8 cellular contexts compared by ENCODE assay signal in genomic region chr22:33519140-33519973, GRCh38.
DNase-seq lines count a peak whose midpoint lies in the region; ATAC-seq and TF ChIP-seq lines count a peak whose summit lies in the region.

No MANE protein-coding gene starts in this region.

- no peaks in the 10 kb centered on the region for H3K36me3 ChIP-seq in ovary

- ATAC-seq in GM19452 (IDR thresholded peaks at IDR 0.05; ENCODE audit: unreplicated experiment) = no peak

- H3K27ac ChIP-seq in ovary = peak overlapping the region in 1 of 2 donors; percentile 8

- no peaks in the 10 kb centered on the region for H3K36me3 Mint-ChIP-seq in T-helper 2 cell treated with Interferon-gamma antibody and Interleukin-4, amounts not matched to agents 5 μg/mL and 100 μg/mL, for 36 hours (ENCODE audit: low read depth)

- 21 to 32% (median 32%) methylated on average over 13 of the region's 13 CpGs for WGBS in ovary, 3 donors

- intact Hi-C loops in ovary (cut with DNase I) = loop anchor here in 3 of 4 donors (5.0 to 10.0 kb wide), 3 partner anchors 398 to 588 kb away; partner anchors contain the start of gene LARGE1 (in 2 of the 3)

- H3K9me3 ChIP-seq in ovary = no peaks in the 10 kb centered on the region

- H3K9me3 Mint-ChIP-seq in T-helper 2 cell treated with Interferon-gamma antibody and Interleukin-4, amounts not matched to agents 5 μg/mL and 100 μg/mL, for 36 hours = peaks cover 16% of the 10 kb centered on the region

- H3K4me3 Mint-ChIP-seq in T-helper 2 cell treated with Interferon-gamma antibody and Interleukin-4, amounts not matched to agents 5 μg/mL and 100 μg/mL, for 36 hours = no peak overlapping the region

- TF ChIP-seq POLR2A in ovary (IDR thresholded peaks at IDR 0.05) = no peak

- H3K27me3 Mint-ChIP-seq in T-helper 2 cell treated with Interferon-gamma antibody and Interleukin-4, amounts not matched to agents 5 μg/mL and 100 μg/mL, for 36 hours (ENCODE audit: low read depth) = no peaks in the 10 kb centered on the region

- no peaks in the 10 kb centered on the region for H3K27me3 ChIP-seq in ovary

- H3K4me3 ChIP-seq in Jurkat, Clone E6-1 (ENCODE audit: low read length) = no peak overlapping the region
- no peak overlapping the region for H3K4me3 ChIP-seq in ovary

- no peak overlapping the region for H3K27ac Mint-ChIP-seq in T-helper 2 cell treated with Interferon-gamma antibody and Interleukin-4, amounts not matched to agents 5 μg/mL and 100 μg/mL, for 36 hours

- H3K4me1 Mint-ChIP-seq in T-helper 2 cell treated with Interferon-gamma antibody and Interleukin-4, amounts not matched to agents 5 μg/mL and 100 μg/mL, for 36 hours (ENCODE audit: low read depth) = no peaks in the 10 kb centered on the region

- TF ChIP-seq EP300 in ovary (IDR thresholded peaks at IDR 0.05) = no peak

- TF ChIP-seq CTCF in ovary (IDR thresholded peaks at IDR 0.05) = peak; percentile 54 to 66 (median 64)

- no peaks in the 10 kb centered on the region for H3K4me1 ChIP-seq in ovary (ENCODE audit: insufficient read depth)

- DNase-seq in NCI-H2171 treated with DMSO at 0.1 percent for 48 hours (lab: John Stamatoyannopoulos, UW) (peak; percentile 32), NCI-H2171 (lab: John Stamatoyannopoulos, UW) (no peak), SW480 (ENCODE audit: low spot score) (peak; percentile 27), germinal center (ENCODE audit: low spot score) (peak; percentile 78), ovary (peak; percentile 36 to 67 (median 46))
- DNase-seq in Jurkat, Clone E6-1 (ENCODE audit: low read depth, low spot score) = peak; percentile 46
- no peak for DNase-seq in T-helper 2 cell treated with Interferon-gamma antibody and Interleukin-4, amounts not matched to agents 5 μg/mL and 100 μg/mL, for 36 hours (ENCODE audit: low spot score)

Comparison
In these comparisons a context has a peak if more than half of its experiments do, and no peak if none do; other contexts are left out.
1. DNase-seq: peak in NCI-H2171 treated with DMSO at 0.1 percent for 48 hours (single experiment), Jurkat, Clone E6-1 (single experiment), SW480 (single experiment), germinal center (single experiment) and ovary (5 of 5); none in NCI-H2171 (single experiment) and T-helper 2 cell treated with Interferon-gamma antibody and Interleukin-4, amounts not matched to agents 5 μg/mL and 100 μg/mL, for 36 hours (single experiment).